1 cellular context compared by ENCODE assay signal in genomic region chr20:53202781-53203180, GRCh38.
TF ChIP-seq lines count a peak whose summit lies in the region.

No MANE protein-coding gene starts in this region.

TF ChIP-seq in K562, 482 proteins besides CTCF, POLR2A, EP300 and RAD21 (continued from another document):
- no peak for TF ChIP-seq MGA (IDR thresholded peaks at IDR 0.05)
- TF ChIP-seq ETV1 (tag; conservative IDR thresholded peaks at IDR 0.05; ENCODE audit: low read depth): no peak
- no peak for TF ChIP-seq PKNOX1 (IDR thresholded peaks at IDR 0.05)
- TF ChIP-seq XRCC3 (IDR thresholded peaks at IDR 0.05): no peak
- no peak for TF ChIP-seq ZNF717 (CRISPR knock-in tag; IDR thresholded peaks at IDR 0.05)
